ENCODE assay signal across 20 cellular contexts in the genomic region with DNA sequence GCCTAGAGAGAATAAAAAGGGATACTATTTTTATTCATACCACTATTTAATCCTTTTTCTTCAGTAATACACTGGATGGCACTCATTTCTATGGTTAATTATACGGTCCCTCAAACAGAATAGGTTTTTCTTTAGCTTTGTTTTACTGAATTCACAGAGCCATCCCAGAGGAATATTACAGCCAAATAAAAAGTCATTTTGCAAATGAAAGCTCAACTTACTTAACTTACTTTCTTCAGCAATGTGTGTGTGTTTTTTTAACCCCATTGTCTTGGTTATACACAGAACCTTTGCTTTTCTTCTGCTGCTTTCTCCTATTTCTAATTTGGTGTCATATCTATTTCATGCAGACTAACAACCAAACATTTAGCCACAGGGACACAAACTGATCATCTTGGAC. TPM values are rescaled to one million over a fixed set of nuclear protein-coding genes. Genes with fewer than 3 reads are reported as not detected.
DNase-seq lines count a peak whose midpoint lies in the region; ATAC-seq, FAIRE-seq and TF ChIP-seq lines count a peak whose summit lies in the region.
"Had no signal": no experiment of that assay in that cellular context is flagged by ENCODE, and none has a peak within 500 bp of the region (broad histone marks: within the 10 kb centered on the region; RNA-seq: fewer than 3 reads in every experiment).

No MANE protein-coding gene starts in this region.

- no peak for DNase-seq in CD4-positive, alpha-beta T cell
- DNase-seq in GM23338 (ENCODE audit: low spot score) (no peak), GM12878 (ENCODE audit: low read depth, low spot score) (no peak), natural killer cell (no peak), medulla oblongata (ENCODE audit: extremely low spot score) (no peak)
- DNase-seq: amygdala; kidney; NCI-H1105 treated with DMSO at 0.1 percent for 48 hours; NCI-H2081; NCI-H510A treated with DMSO at 0.1 percent for 48 hours; small intestine; stimulated activated CD4-positive, alpha-beta T cell treated with anti-CD3 and anti-CD28 coated beads, Interleukin-2, amount 100 ng/mL, for 48 hours; upper lobe of left lung had no signal

- TF ChIP-seq EP300 in GM12878 (IDR thresholded peaks at IDR 0.05; ENCODE audit: borderline replicate concordance in 1 of 2, control insufficient read depth in 1 of 2, low read depth in 2 of 2, low read length in 2 of 2) = no peak

- CTCF ChIA-PET in CD4-positive, alpha-beta T cell (lab: Charles Lee) = no interaction called here
- CTCF ChIA-PET in GM12878 (lab: Yijun Ruan, JAX) = interaction anchor here (0.5 to 1.1 kb wide), 4 partner anchors 11 to 258 kb away, joined by 3 to 4 read pairs (median 3); no protein-coding TSS in a partner anchor

- no peaks in the 10 kb centered on the region for H3K9me3 ChIP-seq in CD4-positive, alpha-beta T cell (ENCODE audit: control insufficient read depth, low read length)
- H3K9me3 ChIP-seq in GM12878 (replicated peaks; ENCODE audit: control insufficient read depth, insufficient read depth, low read length) = no peaks in the 10 kb centered on the region
- H3K9me3 ChIP-seq: upper lobe of left lung had no signal

- no peaks in the 10 kb centered on the region for H3K27me3 Mint-ChIP-seq in CD4-positive, alpha-beta T cell
- peaks cover 2% of the 10 kb centered on the region for H3K27me3 Mint-ChIP-seq in GM23338 (ENCODE audit: insufficient read depth, low read depth, poor library complexity)
- no peaks in the 10 kb centered on the region for H3K27me3 Mint-ChIP-seq in natural killer cell (ENCODE audit: low read depth in 2 of 2)

- TSS peak; percentile 20 for BruUV-seq in GM12878 (replicated peaks; lab: Mats Ljungman, UMichigan)

- no peak overlapping the region for H2AFZ ChIP-seq in GM23338
- H2AFZ ChIP-seq in GM12878 (ENCODE audit: control insufficient read depth, low read depth, low read length) = no peak overlapping the region

- RAD21 ChIA-PET in GM12878 (lab: Charles Lee; ENCODE audit: unreplicated experiment) = no interaction called here

- H3K4me3 Mint-ChIP-seq in CD4-positive, alpha-beta T cell = peak overlapping the region; percentile 36
- H3K4me3 Mint-ChIP-seq in GM23338 = no peak overlapping the region
- no peak overlapping the region for H3K4me3 Mint-ChIP-seq in natural killer cell
- H3K4me3 Mint-ChIP-seq: neural crest cell; T-helper 2 cell treated with Interferon-gamma antibody and Interleukin-4, amounts not matched to agents 5 μg/mL and 100 μg/mL, for 36 hours had no signal

- H3K9ac ChIP-seq in GM12878 (ENCODE audit: control insufficient read depth, insufficient read depth, low read length) = no peak overlapping the region

- no peaks in the 10 kb centered on the region for H3K27me3 ChIP-seq in CD4-positive, alpha-beta T cell (ENCODE audit: control insufficient read depth, insufficient read depth, low read length)
- H3K27me3 ChIP-seq in GM23338 (ENCODE audit: insufficient read depth) = no peaks in the 10 kb centered on the region
- H3K27me3 ChIP-seq in GM12878 (replicated peaks in 1 of 2; ENCODE audit: control insufficient read depth in 2 of 2, insufficient read depth in 2 of 2, low read length in 1 of 2) = no peaks in the 10 kb centered on the region
- H3K27me3 ChIP-seq: upper lobe of left lung had no signal

- peak overlapping the region; percentile 64 for H3K27ac Mint-ChIP-seq in CD4-positive, alpha-beta T cell
- H3K27ac Mint-ChIP-seq in GM23338 (0 out of 2 replicates have a peak overlapping the region, but pooled peaks have one; percentile 15), natural killer cell (peak overlapping the region; percentile 92 to 99)

- TF ChIP-seq POLR2A in GM12878 (IDR thresholded peaks at IDR 0.05; ENCODE audit: low read depth, low read length) = no peak

- H3K36me3 ChIP-seq in GM23338 (ENCODE audit: insufficient read depth) = no peaks in the 10 kb centered on the region
- peaks cover 1 to 2% of the 10 kb centered on the region in 2 experiments; a peak in 2 of 4 replicates for H3K36me3 ChIP-seq in GM12878 (ENCODE audit: control insufficient read depth in 2 of 2, insufficient read depth in 2 of 2, low read length in 1 of 2)
- H3K36me3 ChIP-seq: upper lobe of left lung had no signal

- no peak overlapping the region for H3K27ac ChIP-seq in CD4-positive, alpha-beta T cell (ENCODE audit: low read depth, low read length)
- peak overlapping the region; percentile 10; the same call in 1 of the 2 replicates for H3K27ac ChIP-seq in GM23338 (ENCODE audit: low read depth)
- no peak overlapping the region for H3K27ac ChIP-seq in GM12878 (ENCODE audit: control insufficient read depth, insufficient read depth)
- H3K27ac ChIP-seq: upper lobe of left lung had no signal

- SMC1A ChIA-PET in GM12878 (lab: Charles Lee; ENCODE audit: uncharacterized antibody, unreplicated experiment) = interaction anchor here (1.2 to 8.4 kb wide), 6 partner anchors 7 to 86 kb away, joined by 3 to 107 read pairs (median 4); no protein-coding TSS in a partner anchor

- H3K4me1 ChIP-seq in GM23338 (ENCODE audit: insufficient read depth) (peaks cover 78% of the 10 kb centered on the region), GM12878 (ENCODE audit: control insufficient read depth, insufficient read depth, low read length) (peaks cover 6% of the 10 kb centered on the region)

- 95% methylated on average over 1 of the region's 1 CpG for WGBS in GM12878 (ENCODE audit: insufficient coverage, insufficient replicate concordance, low lambda C conversion rate, missing lambda C conversion rate)

- TF ChIP-seq RAD21 in GM12878 (IDR thresholded peaks at IDR 0.05; ENCODE audit: insufficient read depth, low read depth, low read length) = no peak

- no peaks in the 10 kb centered on the region for H3K9me2 ChIP-seq in GM23338 (ENCODE audit: insufficient read depth)

- H3K4me1 Mint-ChIP-seq in CD4-positive, alpha-beta T cell (ENCODE audit: low read depth) = peaks cover 94% of the 10 kb centered on the region
- peaks cover 65% of the 10 kb centered on the region for H3K4me1 Mint-ChIP-seq in GM23338
- H3K4me1 Mint-ChIP-seq in natural killer cell = peaks cover 91 to 92% of the 10 kb centered on the region in 2 donors

- H3K79me2 ChIP-seq in GM23338 (replicated peaks; ENCODE audit: insufficient read depth) (peaks cover 100% of the 10 kb centered on the region), GM12878 (ENCODE audit: control insufficient read depth, insufficient read depth, low read length) (peaks cover 93% of the 10 kb centered on the region)

- H3K36me3 Mint-ChIP-seq in CD4-positive, alpha-beta T cell (ENCODE audit: low read depth) = peaks cover 7% of the 10 kb centered on the region
- H3K36me3 Mint-ChIP-seq in GM23338 (ENCODE audit: low read depth) = no peaks in the 10 kb centered on the region
- H3K36me3 Mint-ChIP-seq in natural killer cell = no peaks in the 10 kb centered on the region

- peak overlapping the region; percentile 21 for H3K4me2 ChIP-seq in GM23338
- H3K4me2 ChIP-seq in GM12878 (ENCODE audit: control insufficient read depth, insufficient read depth) = no peak overlapping the region

- H3K4me3 ChIP-seq in GM23338 = no peak overlapping the region
- no peak overlapping the region for H3K4me3 ChIP-seq in GM12878
- H3K4me3 ChIP-seq: upper lobe of left lung had no signal

- intact Hi-C loops in CD4-positive, alpha-beta T cell (cut with DNase I, micrococcal nuclease) = no loop called here
- intact Hi-C loops in GM12878 (cut with micrococcal nuclease; ENCODE audit: unreplicated experiment) (no loop called here), natural killer cell (cut with micrococcal nuclease) (no loop called here)

- POLR2A ChIA-PET in CD4-positive, alpha-beta T cell (lab: Charles Lee) = interaction anchor here (1.1 to 8.6 kb wide), 5 partner anchors 9 to 39 kb away, joined by 3 to 157 read pairs (median 5); no protein-coding TSS in a partner anchor
- POLR2A ChIA-PET in GM12878 (lab: Charles Lee) = interaction anchor here (1.0 to 1.3 kb wide), 3 partner anchors 9 to 31 kb away, joined by 4 to 7 read pairs (median 4); no protein-coding TSS in a partner anchor

- ATAC-seq in CD4-positive, alpha-beta T cell (ENCODE audit: poor library complexity) = no peak
- ATAC-seq in GM23338 = no peak
- ATAC-seq in GM12878 = no peak
- no peak for ATAC-seq in natural killer cell
- no peak for ATAC-seq in HG03025 (IDR thresholded peaks at IDR 0.05; ENCODE audit: low FRiP score, unreplicated experiment)
- ATAC-seq in HG03159 (IDR thresholded peaks at IDR 0.05; ENCODE audit: unreplicated experiment) = no peak
- ATAC-seq in HG02938 (IDR thresholded peaks at IDR 0.05; ENCODE audit: unreplicated experiment) = no peak
- ATAC-seq: HCT116 had no signal

- in situ Hi-C loops in GM12878 (cut with MboI) = no loop called here

- no peak for TF ChIP-seq CTCF in CD4-positive, alpha-beta T cell (IDR thresholded peaks at IDR 0.05)
- TF ChIP-seq CTCF in GM23338 (conservative IDR thresholded peaks at IDR 0.05; ENCODE audit: low read depth in 2 of 2) = no peak
- no peak for TF ChIP-seq CTCF in GM12878 (IDR thresholded peaks at IDR 0.05 in 2 of 3, conservative IDR thresholded peaks at IDR 0.05 in 1 of 3; ENCODE audit: control insufficient read depth in 2 of 3, extremely low read depth in 1 of 3, insufficient read depth in 1 of 3, low read depth in 3 of 3, low read length in 3 of 3)
- no peak for TF ChIP-seq CTCF in natural killer cell (IDR thresholded peaks at IDR 0.05)

- no peaks in the 10 kb centered on the region; the same call in 1 of the 2 replicates for H3F3A ChIP-seq in GM23338 (replicated peaks; ENCODE audit: low read depth)

- no peaks in the 10 kb centered on the region for H3K9me3 Mint-ChIP-seq in CD4-positive, alpha-beta T cell
- H3K9me3 Mint-ChIP-seq in GM23338 = no peaks in the 10 kb centered on the region
- no peaks in the 10 kb centered on the region for H3K9me3 Mint-ChIP-seq in natural killer cell
- H3K9me3 Mint-ChIP-seq: neural crest cell; T-helper 2 cell treated with Interferon-gamma antibody and Interleukin-4, amounts not matched to agents 5 μg/mL and 100 μg/mL, for 36 hours had no signal

- FAIRE-seq in GM12878 (lab: Jason Lieb, UNC) = no peak
- FAIRE-seq: frontal cortex, kidney, small intestine had no signal

- no peaks in the 10 kb centered on the region for H4K20me1 ChIP-seq in GM23338 (replicated peaks; ENCODE audit: insufficient read depth)
- no peaks in the 10 kb centered on the region for H4K20me1 ChIP-seq in GM12878 (ENCODE audit: control insufficient read depth, insufficient read depth)

RNA-seq across cellular contexts. Expression of a gene that starts 40.6 kb away (rescaled TPM):
- 10 to 100 TPM; 75.4 to 87.2 TPM for total RNA-seq in CD4-positive, alpha-beta T cell
- total RNA-seq in GM23338 (2014; rRNA removed; shearing (Covaris generic)) = 40.1 and 44.4 TPM in 2 replicates
- polyA plus RNA-seq in GM23338 (2016; fragmentation: Nextera tagmentation; extraction: Ambion mirVana) = 39.9 and 40.3 TPM in 2 replicates
- 75.2 and 80.8 TPM in 2 replicates for total RNA-seq in GM12878 (2013; cell fraction: nucleolus; rRNA removed)
- total RNA-seq in GM12878 (2014; rRNA removed) = 66.1 and 76.6 TPM in 2 replicates
- 138 and 139 TPM in 2 replicates for total RNA-seq in GM12878 (2014; rRNA removed; fragmentation: Illumina TruSeq; extraction: Trizol)
- 107 and 110 TPM in 2 replicates for total RNA-seq in GM12878 (2021)
- 65.1 TPM for polyA plus RNA-seq in GM12878 (2011; ENCODE audit: low read depth)
- 74.2 and 111 TPM in 2 replicates for polyA plus RNA-seq in GM12878 (2011; rRNA removed)
- polyA plus RNA-seq in GM12878 (2011; cell fraction: cytosol; rRNA removed) = 37.6 and 45.3 TPM in 2 replicates
- polyA plus RNA-seq in GM12878 (2011; cell fraction: nucleus; rRNA removed) = 30.4 and 31.2 TPM in 2 replicates
- polyA plus RNA-seq in GM12878 (2012) = 50.1 and 66.8 TPM in 2 replicates
- polyA plus RNA-seq in GM12878 (2014; fragmentation: Illumina TruSeq; extraction: Trizol) = 120 and 188 TPM in 2 replicates
- polyA plus RNA-seq in GM12878 (2014; fragmentation: Nextera tagmentation; extraction: Ambion mirVana) = 100 to 1,000 TPM in 1 of 2 experiments, 10 to 100 TPM in 1; 54.3 to 103 TPM
- polyA plus RNA-seq in GM12878 (2014; rRNA removed) = 63.4 and 82.4 TPM in 2 replicates
- polyA plus RNA-seq in GM12878 (2016; fragmentation: Nextera tagmentation; extraction: Ambion mirVana) = 10 to 100 TPM; 84.1 to 84.8 TPM
- polyA minus RNA-seq in GM12878 (2011; rRNA and poly(A)+ RNA removed) = 81.0 and 112 TPM in 2 replicates
- 36.2 and 39.6 TPM in 2 replicates for polyA minus RNA-seq in GM12878 (2011; cell fraction: cytosol; rRNA and poly(A)+ RNA removed)
- 36.8 and 50.8 TPM in 2 replicates for polyA minus RNA-seq in GM12878 (2011; cell fraction: nucleus; rRNA and poly(A)+ RNA removed)
- 100 to 1,000 TPM; 311 to 423 (median 405) TPM for total RNA-seq in natural killer cell

Comparison
In these comparisons a context has a peak if more than half of its experiments do, and no peak if none do; other contexts are left out.
1. H3K27ac Mint-ChIP-seq: peak in every context shown above with its lines; median percentile 96 in natural killer cell; 64 in CD4-positive, alpha-beta T cell; 15 in GM23338.